ENCODE assay signal across 18 cellular contexts in the genomic region with DNA sequence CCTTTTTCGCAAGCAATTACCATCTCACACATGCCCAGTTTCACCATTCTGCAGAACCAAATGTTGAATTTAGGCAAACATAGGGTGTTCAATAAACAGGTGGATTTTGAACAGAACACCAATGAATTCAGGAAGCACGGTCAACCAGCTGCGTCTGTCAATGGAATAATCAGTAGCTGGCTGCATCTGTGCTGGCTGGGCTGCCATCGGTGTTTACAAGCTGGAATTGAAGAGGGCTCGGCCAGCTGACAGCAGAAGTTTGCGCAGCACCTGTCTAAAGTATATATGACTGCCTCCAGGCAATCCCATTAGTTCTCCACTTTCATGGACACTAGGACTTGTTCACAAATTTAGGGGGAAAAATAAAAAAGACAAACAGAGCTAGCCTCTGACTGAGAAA.
DNase-seq lines count a peak whose midpoint lies in the region; ATAC-seq and TF ChIP-seq lines count a peak whose summit lies in the region.
"Had no signal": no experiment of that assay in that cellular context is flagged by ENCODE, and none has a peak within 500 bp of the region (broad histone marks: within the 10 kb centered on the region; RNA-seq: fewer than 3 reads in every experiment).

No MANE protein-coding gene starts in this region.

- H3K4me1 ChIP-seq in transverse colon (no peaks in the 10 kb centered on the region), A673 (ENCODE audit: insufficient read depth, low read length, poor library complexity, severe bottlenecking) (no peaks in the 10 kb centered on the region)
- H3K4me1 ChIP-seq: esophagus squamous epithelium, heart right ventricle had no signal

- H3K36me3 Mint-ChIP-seq in activated naive CD4-positive, alpha-beta T cell treated with anti-CD3 and anti-CD28 coated beads for 36 hours (ENCODE audit: low read depth) = peaks cover 29% of the 10 kb centered on the region
- peaks cover 33 to 42% of the 10 kb centered on the region in 2 donors for H3K36me3 Mint-ChIP-seq in activated naive CD4-positive, alpha-beta T cell treated with anti-CD3 and anti-CD28 coated beads, Interleukin-2, amount 50 U/mL, for 72 hours
- peaks cover 47% of the 10 kb centered on the region for H3K36me3 Mint-ChIP-seq in activated T-helper 1 cell treated with anti-CD3 and anti-CD28 coated beads, Interleukin-12 subunit alpha, Interleukin-12 subunit beta, Interleukin-2, Interleukin-4 antibody, amounts not matched to agents 30 ng/mL and 10 ng/mL and 1 ng/mL, durations not matched to agents 14 hours and 24 hours and 36 hours (ENCODE audit: low read depth)

- no peaks in the 10 kb centered on the region for H3K27me3 ChIP-seq in transverse colon
- no peaks in the 10 kb centered on the region for H3K27me3 ChIP-seq in A673 (replicated peaks; ENCODE audit: insufficient read depth, low read depth, low read length, poor library complexity)
- H3K27me3 ChIP-seq: esophagus squamous epithelium, heart right ventricle had no signal

- TF ChIP-seq CTCF in transverse colon (IDR thresholded peaks at IDR 0.05) (no peak), A673 (conservative IDR thresholded peaks at IDR 0.05; ENCODE audit: low read depth, low read length) (no peak)

- DNase-seq in activated naive CD4-positive, alpha-beta T cell treated with anti-CD3 and anti-CD28 coated beads for 36 hours = no peak
- DNase-seq in activated naive CD4-positive, alpha-beta T cell treated with anti-CD3 and anti-CD28 coated beads, Interleukin-2, amount 50 U/mL, for 72 hours (ENCODE audit: low spot score in 2 of 2) = no peak
- DNase-seq in NCI-H2081 (lab: John Stamatoyannopoulos, UW) = peak; percentile 55 to 91
- no peak for DNase-seq in activated T-helper 1 cell treated with anti-CD3 and anti-CD28 coated beads, Interleukin-12 subunit alpha, Interleukin-12 subunit beta, Interleukin-2, Interleukin-4 antibody, amounts not matched to agents 30 ng/mL and 10 ng/mL and 1 ng/mL, durations not matched to agents 14 hours and 24 hours and 36 hours (ENCODE audit: low spot score)
- peak; percentile 9 for DNase-seq in transverse colon
- no peak for DNase-seq in A673 (ENCODE audit: low spot score)
- DNase-seq: activated CD4-positive, alpha-beta T cell treated with anti-CD3 and anti-CD28 coated beads, Interleukin-2, amount 50 U/mL, for 1 hour; esophagus squamous epithelium; heart right ventricle; kidney; NCI-H1048; occipital lobe; Right ventricle myocardium superior; stimulated activated naive B cell treated with anti-CD40 and anti-IgM and Interleukin-4, amounts not matched to agents 10 μg/mL and 1 μg/mL and 100 μg/mL, for 72 hours had no signal

- H3K4me3 ChIP-seq in transverse colon (no peak overlapping the region), A673 (ENCODE audit: low read depth, low read length, poor library complexity, severe bottlenecking) (no peak overlapping the region)
- H3K4me3 ChIP-seq: esophagus squamous epithelium, heart right ventricle, skin epidermis had no signal

- 42 to 57% methylated on average over 6 of the region's 6 CpGs for WGBS in transverse colon (ENCODE audit: low coverage in 1 of 2), 2 donors

- H3K4me3 Mint-ChIP-seq in activated naive CD4-positive, alpha-beta T cell treated with anti-CD3 and anti-CD28 coated beads for 36 hours = no peak overlapping the region
- no peak overlapping the region for H3K4me3 Mint-ChIP-seq in activated T-helper 1 cell treated with anti-CD3 and anti-CD28 coated beads, Interleukin-12 subunit alpha, Interleukin-12 subunit beta, Interleukin-2, Interleukin-4 antibody, amounts not matched to agents 30 ng/mL and 10 ng/mL and 1 ng/mL, durations not matched to agents 14 hours and 24 hours and 36 hours
- H3K4me3 Mint-ChIP-seq: dendritic cell treated with granulocyte-macrophage colony-stimulating factor and Interleukin-4, amounts not matched to agents 40 ng/mL and 50 ng/mL, for 4 days; stimulated activated naive B cell treated with anti-CD40 and anti-IgM and Interleukin-4, amounts not matched to agents 10 μg/mL and 1 μg/mL and 100 μg/mL, for 72 hours had no signal

- TF ChIP-seq POLR2A in transverse colon (IDR thresholded peaks at IDR 0.05) = no peak

- ATAC-seq in activated naive CD4-positive, alpha-beta T cell treated with anti-CD3 and anti-CD28 coated beads, Interleukin-2, amount 50 U/mL, for 72 hours = no peak
- ATAC-seq in HG03469 (IDR thresholded peaks at IDR 0.05; ENCODE audit: unreplicated experiment) = no peak
- no peak for ATAC-seq in GM21447 (IDR thresholded peaks at IDR 0.05; ENCODE audit: unreplicated experiment)
- ATAC-seq: heart right ventricle; stimulated activated naive B cell treated with anti-CD40 and anti-IgM and Interleukin-4, amounts not matched to agents 10 μg/mL and 1 μg/mL and 100 μg/mL, for 72 hours had no signal

- no peaks in the 10 kb centered on the region for H3K27me3 Mint-ChIP-seq in activated naive CD4-positive, alpha-beta T cell treated with anti-CD3 and anti-CD28 coated beads for 36 hours (ENCODE audit: low read depth)
- H3K27me3 Mint-ChIP-seq in activated T-helper 1 cell treated with anti-CD3 and anti-CD28 coated beads, Interleukin-12 subunit alpha, Interleukin-12 subunit beta, Interleukin-2, Interleukin-4 antibody, amounts not matched to agents 30 ng/mL and 10 ng/mL and 1 ng/mL, durations not matched to agents 14 hours and 24 hours and 36 hours (ENCODE audit: insufficient read depth) = no peaks in the 10 kb centered on the region
- H3K27me3 Mint-ChIP-seq: dendritic cell treated with granulocyte-macrophage colony-stimulating factor and Interleukin-4, amounts not matched to agents 40 ng/mL and 50 ng/mL, for 4 days; stimulated activated naive B cell treated with anti-CD40 and anti-IgM and Interleukin-4, amounts not matched to agents 10 μg/mL and 1 μg/mL and 100 μg/mL, for 72 hours had no signal

- H3K27ac ChIP-seq in transverse colon (no peak overlapping the region), A673 (ENCODE audit: low read depth, low read length, poor library complexity, severe bottlenecking) (no peak overlapping the region)
- H3K27ac ChIP-seq: esophagus squamous epithelium, heart right ventricle, skin epidermis had no signal

- H3K36me3 ChIP-seq in transverse colon (no peaks in the 10 kb centered on the region), A673 (ENCODE audit: insufficient read depth, low read length, poor library complexity, severe bottlenecking) (no peaks in the 10 kb centered on the region)
- H3K36me3 ChIP-seq: esophagus squamous epithelium, heart right ventricle had no signal

- intact Hi-C loops in activated naive CD4-positive, alpha-beta T cell treated with anti-CD3 and anti-CD28 coated beads for 36 hours (cut with micrococcal nuclease) = loop anchor here (10.0 kb wide), 1 partner anchor 591 kb away; no protein-coding TSS in a partner anchor
- intact Hi-C loops in activated T-helper 1 cell treated with anti-CD3 and anti-CD28 coated beads, Interleukin-12 subunit alpha, Interleukin-12 subunit beta, Interleukin-2, Interleukin-4 antibody, amounts not matched to agents 30 ng/mL and 10 ng/mL and 1 ng/mL, durations not matched to agents 14 hours and 24 hours and 36 hours (cut with micrococcal nuclease) = no loop called here
- intact Hi-C loops in transverse colon (cut with DNase I; ENCODE audit: low total_unique reads) = no loop called here
- intact Hi-C loops in A673 (cut with micrococcal nuclease; ENCODE audit: unreplicated experiment) = no loop called here

- in situ Hi-C loops in transverse colon (cut with MboI; ENCODE audit: low pct_ligation_motif_present in 1 of 4, low pct_unique_long_range_greater_than_20kb in 1 of 4, low sequenced_read_pairs in 3 of 4) = no loop called here

- H3K9me3 Mint-ChIP-seq in activated naive CD4-positive, alpha-beta T cell treated with anti-CD3 and anti-CD28 coated beads for 36 hours = peaks cover 10% of the 10 kb centered on the region
- H3K9me3 Mint-ChIP-seq in activated naive CD4-positive, alpha-beta T cell treated with anti-CD3 and anti-CD28 coated beads, Interleukin-2, amount 50 U/mL, for 72 hours = peaks cover 24 to 25% of the 10 kb centered on the region in 2 donors
- peaks cover 44% of the 10 kb centered on the region for H3K9me3 Mint-ChIP-seq in activated T-helper 1 cell treated with anti-CD3 and anti-CD28 coated beads, Interleukin-12 subunit alpha, Interleukin-12 subunit beta, Interleukin-2, Interleukin-4 antibody, amounts not matched to agents 30 ng/mL and 10 ng/mL and 1 ng/mL, durations not matched to agents 14 hours and 24 hours and 36 hours

- CTCF ChIA-PET in activated naive CD4-positive, alpha-beta T cell treated with anti-CD3 and anti-CD28 coated beads for 36 hours (lab: Charles Lee) = interaction anchor here (0.6 to 1.4 kb wide), 3 partner anchors 18 to 112 kb away, joined by 3 to 4 read pairs (median 4); no protein-coding TSS in a partner anchor
- CTCF ChIA-PET in A673 (lab: Charles Lee) = no interaction called here

- no TSS peak for BruUV-seq in A673 (replicated peaks; lab: Mats Ljungman, UMichigan)

- H3K4me1 Mint-ChIP-seq in activated naive CD4-positive, alpha-beta T cell treated with anti-CD3 and anti-CD28 coated beads for 36 hours (ENCODE audit: low read depth) = peaks cover 80% of the 10 kb centered on the region
- peaks cover 76% of the 10 kb centered on the region for H3K4me1 Mint-ChIP-seq in activated T-helper 1 cell treated with anti-CD3 and anti-CD28 coated beads, Interleukin-12 subunit alpha, Interleukin-12 subunit beta, Interleukin-2, Interleukin-4 antibody, amounts not matched to agents 30 ng/mL and 10 ng/mL and 1 ng/mL, durations not matched to agents 14 hours and 24 hours and 36 hours (ENCODE audit: low read depth)
- H3K4me1 Mint-ChIP-seq: stimulated activated naive B cell treated with anti-CD40 and anti-IgM and Interleukin-4, amounts not matched to agents 10 μg/mL and 1 μg/mL and 100 μg/mL, for 72 hours had no signal

- peak overlapping the region; percentile 91 for H3K27ac Mint-ChIP-seq in activated naive CD4-positive, alpha-beta T cell treated with anti-CD3 and anti-CD28 coated beads for 36 hours
- H3K27ac Mint-ChIP-seq in activated naive CD4-positive, alpha-beta T cell treated with anti-CD3 and anti-CD28 coated beads, Interleukin-2, amount 50 U/mL, for 72 hours = peak overlapping the region in 1 of 2 donors; percentile 100
- H3K27ac Mint-ChIP-seq in activated T-helper 1 cell treated with anti-CD3 and anti-CD28 coated beads, Interleukin-12 subunit alpha, Interleukin-12 subunit beta, Interleukin-2, Interleukin-4 antibody, amounts not matched to agents 30 ng/mL and 10 ng/mL and 1 ng/mL, durations not matched to agents 14 hours and 24 hours and 36 hours = peak overlapping the region; percentile 75
- H3K27ac Mint-ChIP-seq: dendritic cell treated with granulocyte-macrophage colony-stimulating factor and Interleukin-4, amounts not matched to agents 40 ng/mL and 50 ng/mL, for 4 days; stimulated activated naive B cell treated with anti-CD40 and anti-IgM and Interleukin-4, amounts not matched to agents 10 μg/mL and 1 μg/mL and 100 μg/mL, for 72 hours had no signal

- TF ChIP-seq EP300 in transverse colon (IDR thresholded peaks at IDR 0.05; ENCODE audit: low read depth) = no peak

- POLR2A ChIA-PET in A673 (lab: Charles Lee; ENCODE audit: low non-redundant PET) = no interaction called here

- H3K9me3 ChIP-seq in transverse colon (no peaks in the 10 kb centered on the region), A673 (ENCODE audit: low read depth, low read length, poor library complexity, severe bottlenecking) (no peaks in the 10 kb centered on the region)
- H3K9me3 ChIP-seq: heart right ventricle had no signal

Comparison
In these comparisons a context has a peak if more than half of its experiments do, and no peak if none do; other contexts are left out.
1. DNase-seq: peak in NCI-H2081 (2 of 2) and transverse colon (single experiment); none in activated naive CD4-positive, alpha-beta T cell treated with anti-CD3 and anti-CD28 coated beads for 36 hours (single experiment), activated naive CD4-positive, alpha-beta T cell treated with anti-CD3 and anti-CD28 coated beads, Interleukin-2, amount 50 U/mL, for 72 hours (0 of 2), activated T-helper 1 cell treated with anti-CD3 and anti-CD28 coated beads, Interleukin-12 subunit alpha, Interleukin-12 subunit beta, Interleukin-2, Interleukin-4 antibody, amounts not matched to agents 30 ng/mL and 10 ng/mL and 1 ng/mL, durations not matched to agents 14 hours and 24 hours and 36 hours (single experiment) and A673 (single experiment).